Comparison of ENCODE assay signal across 16 cellular contexts in the genomic region with DNA sequence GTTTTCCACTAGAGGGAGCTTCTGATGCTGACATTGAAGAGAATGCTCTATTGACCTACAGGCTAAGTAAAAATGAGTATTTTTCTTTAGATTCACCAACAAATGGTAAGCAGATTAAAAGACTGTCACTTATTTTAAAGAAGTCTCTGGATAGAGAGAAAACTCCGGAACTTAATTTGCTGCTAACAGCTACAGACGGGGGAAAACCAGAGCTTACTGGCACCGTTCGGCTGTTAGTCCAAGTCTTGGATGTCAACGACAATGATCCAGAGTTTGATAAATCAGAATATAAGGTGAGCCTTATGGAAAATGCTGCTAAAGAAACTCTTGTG. TPM values are rescaled to one million over a fixed set of nuclear protein-coding genes. Genes with fewer than 3 reads are reported as not detected.
DNase-seq lines count a peak whose midpoint lies in the region; ATAC-seq, FAIRE-seq and TF ChIP-seq lines count a peak whose summit lies in the region.
"Had no signal": no experiment of that assay in that cellular context is flagged by ENCODE, and none has a peak within 500 bp of the region (broad histone marks: within the 10 kb centered on the region; RNA-seq: fewer than 3 reads in every experiment).

No MANE protein-coding gene starts in this region.

- peaks cover 11% of the 10 kb centered on the region for H3K79me2 ChIP-seq in hepatocyte

- no peak overlapping the region for H3K27ac Mint-ChIP-seq in MCF 10A (ENCODE audit: low read depth, unreplicated experiment)
- H3K27ac Mint-ChIP-seq: stimulated activated memory B cell treated with anti-CD40 and anti-IgM and Interleukin-4, amounts not matched to agents 10 μg/mL and 1 μg/mL and 100 μg/mL, for 72 hours had no signal

- CTCF ChIA-PET in MCF 10A (lab: Yijun Ruan, JAX): interaction anchor here (0.6 to 1.7 kb wide), 19 partner anchors 25 to 390 kb away, joined by 3 to 25 read pairs (median 3); partner anchors contain the start of gene PCDHA6

- intact Hi-C loops in breast epithelium (cut with DNase I; ENCODE audit: low total_unique reads): no loop called here
- intact Hi-C loops in MCF 10A (cut with micrococcal nuclease): no loop called here

- no peak for TF ChIP-seq CTCF in breast epithelium (IDR thresholded peaks at IDR 0.05)
- no peak for TF ChIP-seq CTCF in MCF 10A (IDR thresholded peaks at IDR 0.05; ENCODE audit: unreplicated experiment)
- no peak for TF ChIP-seq CTCF in RWPE2 (IDR thresholded peaks at IDR 0.05; ENCODE audit: poor library complexity, severe bottlenecking)
- TF ChIP-seq CTCF in hepatocyte (IDR thresholded peaks at IDR 0.05; ENCODE audit: poor library complexity): peak; percentile 5

- H3K4me3 Mint-ChIP-seq in MCF 10A (ENCODE audit: unreplicated experiment): no peak overlapping the region
- H3K4me3 Mint-ChIP-seq: stimulated activated memory B cell treated with anti-CD40 and anti-IgM and Interleukin-4, amounts not matched to agents 10 μg/mL and 1 μg/mL and 100 μg/mL, for 72 hours had no signal

- no peaks in the 10 kb centered on the region for H4K20me1 ChIP-seq in hepatocyte (ENCODE audit: insufficient read depth, poor library complexity, severe bottlenecking)

- no peak for TF ChIP-seq POLR2A in breast epithelium (IDR thresholded peaks at IDR 0.05)

- H3K4me3 ChIP-seq in breast epithelium (peak overlapping the region in 2 of 3 donors; percentile 27 to 42), RWPE2 (ENCODE audit: severe bottlenecking) (peak overlapping the region; percentile 23), hepatocyte (no peak overlapping the region), small intestine (ENCODE audit: low read depth in 1 of 2, low read length in 2 of 2) (no peak overlapping the region)
- H3K4me3 ChIP-seq: adrenal gland, lung had no signal

- no peaks in the 10 kb centered on the region for H3K9me2 ChIP-seq in hepatocyte (replicated peaks; ENCODE audit: insufficient read depth)

- no peak for FAIRE-seq in small intestine (lab: Jason Lieb, UNC)
- FAIRE-seq: GM12892 had no signal

- no TSS peak for BruUV-seq in MCF 10A (replicated peaks; lab: Mats Ljungman, UMichigan)

- no peaks in the 10 kb centered on the region for H3K36me3 ChIP-seq in breast epithelium
- H3K36me3 ChIP-seq in RWPE2 (ENCODE audit: low read depth): no peaks in the 10 kb centered on the region
- H3K36me3 ChIP-seq in hepatocyte (replicated peaks; ENCODE audit: insufficient read depth, low read depth): no peaks in the 10 kb centered on the region
- no peaks in the 10 kb centered on the region for H3K36me3 ChIP-seq in small intestine (ENCODE audit: control insufficient read depth in 2 of 2, insufficient read depth in 2 of 2, low read length in 2 of 2)
- H3K36me3 ChIP-seq: adrenal gland had no signal

- no peak overlapping the region for H2AFZ ChIP-seq in hepatocyte

- DNase-seq in breast epithelium (ENCODE audit: low spot score in 2 of 2): no peak
- DNase-seq in MCF 10A (ENCODE audit: unreplicated experiment): no peak
- no peak for DNase-seq in RWPE2 (ENCODE audit: low spot score)
- no peak for DNase-seq in hepatocyte (ENCODE audit: low spot score)
- DNase-seq in superior temporal gyrus (ENCODE audit: extremely low spot score): peak; percentile 67
- DNase-seq in small intestine: no peak
- DNase-seq: adrenal gland; AML-193; NCI-H345; SHP77 treated with DMSO at 0.1 percent for 48 hours; stimulated activated CD4-positive, alpha-beta T cell treated with anti-CD3 and anti-CD28 coated beads, Interleukin-2, amount 100 ng/mL, for 24 hours had no signal

- POLR2A ChIA-PET in MCF 10A (lab: Yijun Ruan, JAX): interaction anchor here (1.0 to 1.5 kb wide), 2 partner anchors 57 to 171 kb away, joined by 3 to 13 read pairs; partner anchors contain the start of gene PCDHAC1

- H3K36me3 Mint-ChIP-seq in MCF 10A (ENCODE audit: insufficient read depth, unreplicated experiment): no peaks in the 10 kb centered on the region
- H3K36me3 Mint-ChIP-seq: stimulated activated memory B cell treated with anti-CD40 and anti-IgM and Interleukin-4, amounts not matched to agents 10 μg/mL and 1 μg/mL and 100 μg/mL, for 72 hours had no signal

- H3K4me1 Mint-ChIP-seq in MCF 10A (ENCODE audit: insufficient read depth, unreplicated experiment): peaks cover 4% of the 10 kb centered on the region
- H3K4me1 Mint-ChIP-seq: stimulated activated memory B cell treated with anti-CD40 and anti-IgM and Interleukin-4, amounts not matched to agents 10 μg/mL and 1 μg/mL and 100 μg/mL, for 72 hours had no signal

- ATAC-seq in RWPE2 (ENCODE audit: low read depth) (0 out of 3 replicates have a peak, but pooled peaks have one; percentile 48), HG03469 (IDR thresholded peaks at IDR 0.05; ENCODE audit: unreplicated experiment) (no peak), HG02938 (IDR thresholded peaks at IDR 0.05; ENCODE audit: unreplicated experiment) (no peak)
- ATAC-seq: stimulated activated memory B cell treated with anti-CD40 and anti-IgM and Interleukin-4, amounts not matched to agents 10 μg/mL and 1 μg/mL and 100 μg/mL, for 72 hours had no signal

- peaks cover 2% of the 10 kb centered on the region for H3K9me3 Mint-ChIP-seq in MCF 10A (ENCODE audit: unreplicated experiment)
- H3K9me3 Mint-ChIP-seq: stimulated activated memory B cell treated with anti-CD40 and anti-IgM and Interleukin-4, amounts not matched to agents 10 μg/mL and 1 μg/mL and 100 μg/mL, for 72 hours had no signal

- peak overlapping the region; percentile 54 for H3K4me2 ChIP-seq in hepatocyte

- H3K27me3 ChIP-seq in breast epithelium (no peaks in the 10 kb centered on the region), RWPE2 (ENCODE audit: insufficient read depth, poor library complexity, severe bottlenecking) (peaks cover 72% of the 10 kb centered on the region), hepatocyte (no peaks in the 10 kb centered on the region), small intestine (ENCODE audit: control insufficient read depth in 2 of 2, insufficient read depth in 2 of 2, low read length in 2 of 2) (no peaks in the 10 kb centered on the region)

- 95% methylated on average over 5 of the region's 5 CpGs for WGBS in hepatocyte (ENCODE audit: low lambda C conversion rate, missing lambda C conversion rate)
- 59 to 63% (median 60%) methylated on average over 5 of the region's 5 CpGs for WGBS in small intestine, 3 donors

- no peak overlapping the region for H3K27ac ChIP-seq in breast epithelium
- no peak overlapping the region for H3K27ac ChIP-seq in RWPE2 (ENCODE audit: poor library complexity, severe bottlenecking)
- no peak overlapping the region for H3K27ac ChIP-seq in hepatocyte
- H3K27ac ChIP-seq in small intestine (ENCODE audit: low read depth in 1 of 2, low read length in 1 of 2): no peak overlapping the region
- H3K27ac ChIP-seq: adrenal gland had no signal

- H3K4me1 ChIP-seq in breast epithelium (no peaks in the 10 kb centered on the region), RWPE2 (ENCODE audit: insufficient read depth, poor library complexity, severe bottlenecking) (no peaks in the 10 kb centered on the region), hepatocyte (ENCODE audit: insufficient read depth) (no peaks in the 10 kb centered on the region), small intestine (ENCODE audit: control insufficient read depth in 2 of 2, insufficient read depth in 1 of 2, low read depth in 1 of 2, low read length in 1 of 2) (no peaks in the 10 kb centered on the region)
- H3K4me1 ChIP-seq: adrenal gland had no signal

- H3K9me3 ChIP-seq in breast epithelium (peaks cover 25 to 56% of the 10 kb centered on the region in 2 donors), RWPE2 (ENCODE audit: severe bottlenecking) (no peaks in the 10 kb centered on the region), hepatocyte (ENCODE audit: low read depth) (peaks cover 16% of the 10 kb centered on the region), small intestine (ENCODE audit: control insufficient read depth, low read depth) (peaks cover 3% of the 10 kb centered on the region)
- H3K9me3 ChIP-seq: adrenal gland had no signal

- no peaks in the 10 kb centered on the region for H3K27me3 Mint-ChIP-seq in MCF 10A (ENCODE audit: insufficient read depth, unreplicated experiment)
- H3K27me3 Mint-ChIP-seq: stimulated activated memory B cell treated with anti-CD40 and anti-IgM and Interleukin-4, amounts not matched to agents 10 μg/mL and 1 μg/mL and 100 μg/mL, for 72 hours had no signal

RNA-seq across cellular contexts. Expression of gene PCDHA11, which starts 0.8 kb away (rescaled TPM):
- total RNA-seq in breast epithelium: 1 to 10 TPM in 2 of 3 donors, under 1 TPM in 1; 0.48 to 4.3 (median 3.4) TPM
- total RNA-seq in MCF 10A (2022): 0.27 and 0.49 TPM in 2 replicates
- total RNA-seq in hepatocyte: 1.8 and 4.5 TPM in 2 replicates
- polyA plus RNA-seq in hepatocyte: 2.5 TPM in 2 replicates
- under 1 TPM in 1 of 3 donors, not detected in 2; 0.21 TPM for polyA plus RNA-seq in small intestine

RNA-seq across cellular contexts. Expression of gene PCDHA12, which starts 5.6 kb away (rescaled TPM):
- total RNA-seq in breast epithelium (1 to 10 TPM in 2 of 3 donors, under 1 TPM in 1; 0.48 to 6.9 (median 5.0) TPM), MCF 10A (2022) (6.1 and 9.6 TPM in 2 replicates), hepatocyte (18.7 TPM in 2 replicates)
- polyA plus RNA-seq in hepatocyte (7.2 and 7.8 TPM in 2 replicates), small intestine (under 1 TPM in 1 of 3 donors, not detected in 2; 0.01 TPM)

RNA-seq across cellular contexts. Expression of gene PCDHA13, which starts 12.4 kb away (rescaled TPM):
- total RNA-seq in breast epithelium (1 to 10 TPM; 1.3 to 3.5 (median 1.6) TPM), MCF 10A (2022) (0.33 and 0.74 TPM in 2 replicates), hepatocyte (4.1 and 4.3 TPM in 2 replicates)
- polyA plus RNA-seq in hepatocyte (0.27 and 1.2 TPM in 2 replicates), small intestine (under 1 TPM in 1 of 3 donors, not detected in 2; 0.03 TPM)

RNA-seq across cellular contexts. Expression of gene PCDHA10, which starts 13.8 kb away (rescaled TPM):
- total RNA-seq in breast epithelium: 1 to 10 TPM in 2 of 3 donors, under 1 TPM in 1; 0.64 to 6.4 (median 4.9) TPM
- 0.15 and 0.16 TPM in 2 replicates for total RNA-seq in MCF 10A (2022)
- 9.7 and 13.8 TPM in 2 replicates for total RNA-seq in hepatocyte
- polyA plus RNA-seq in hepatocyte: 7.4 and 7.7 TPM in 2 replicates
- polyA plus RNA-seq in small intestine: under 1 TPM in 1 of 3 donors, not detected in 2; 0.04 TPM

RNA-seq across cellular contexts. Expression of gene PCDHA9, which starts 21.3 kb away (rescaled TPM):
- total RNA-seq in breast epithelium: 1 to 10 TPM in 1 of 3 donors, under 1 TPM in 2; 0.16 to 1.5 (median 0.66) TPM
- total RNA-seq in MCF 10A (2022): 0.25 and 0.28 TPM in 2 replicates
- total RNA-seq in hepatocyte: 1.5 and 2.5 TPM in 2 replicates
- polyA plus RNA-seq in hepatocyte: 0.57 and 0.90 TPM in 2 replicates
- under 1 TPM in 1 of 3 donors, not detected in 2; 0.06 TPM for polyA plus RNA-seq in small intestine
- polyA plus RNA-seq: adrenal gland, lung had no signal

Comparison
In these comparisons a context has a peak if more than half of its experiments do, and no peak if none do; other contexts are left out.
1. H3K4me3 ChIP-seq: peak in breast epithelium (2 of 3) and RWPE2 (single experiment); none in hepatocyte (single experiment) and small intestine (0 of 2).